Comparison of ENCODE assay signal across 8 cellular contexts in the genomic region with DNA sequence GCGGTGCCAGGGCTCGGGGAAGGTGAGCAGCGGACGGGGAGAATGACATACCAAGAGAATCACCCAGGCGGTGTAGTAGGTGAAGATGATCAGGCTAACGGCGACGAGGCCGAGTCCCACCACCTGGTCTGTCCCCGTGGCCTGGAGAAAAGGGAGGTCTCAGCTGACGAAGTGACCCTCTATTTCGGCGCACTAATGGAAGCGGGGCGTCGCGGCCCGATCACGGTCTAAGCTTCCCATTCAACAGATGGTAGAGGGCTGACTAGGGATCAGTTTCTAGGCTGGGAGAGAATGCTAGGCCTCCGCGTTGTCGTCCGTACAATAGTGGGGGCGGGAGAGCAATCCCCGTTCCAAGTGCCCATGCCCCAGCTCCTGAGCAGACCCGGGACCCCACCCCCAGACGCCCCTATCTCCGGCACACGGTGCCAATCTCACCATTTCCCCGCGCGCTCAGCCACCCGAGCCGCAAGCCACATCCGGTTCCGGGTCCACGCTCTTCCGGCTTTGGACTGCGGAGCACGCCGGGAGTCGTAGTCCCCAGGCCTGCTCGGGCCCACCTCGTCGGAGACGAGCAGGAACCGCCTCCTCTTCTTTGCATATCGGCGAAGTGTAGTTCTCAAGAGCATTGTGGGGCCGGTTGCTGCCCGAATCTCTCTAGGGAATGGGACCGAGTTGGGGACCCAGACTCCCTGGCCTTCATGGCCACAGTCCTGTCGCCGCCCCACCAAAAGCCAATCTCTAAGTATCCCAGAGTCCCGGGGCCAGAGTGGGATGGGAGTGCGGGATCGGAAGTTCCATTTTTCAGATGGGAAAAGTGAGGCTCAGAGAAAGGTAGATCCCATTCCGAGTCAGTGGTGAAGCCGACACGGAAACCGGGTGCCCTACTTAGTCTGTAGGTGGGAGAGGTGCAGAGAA. TPM values are rescaled to one million over a fixed set of nuclear protein-coding genes. Genes with fewer than 3 reads are reported as not detected.
DNase-seq lines count a peak whose midpoint lies in the region; ATAC-seq and TF ChIP-seq lines count a peak whose summit lies in the region.

A gene with protein sequence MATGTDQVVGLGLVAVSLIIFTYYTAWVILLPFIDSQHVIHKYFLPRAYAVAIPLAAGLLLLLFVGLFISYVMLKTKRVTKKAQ (minus strand): TSS at position 472 of the 915 bp plus-strand sequence. CDS start 34 bp downstream, at position 438.

- CTCF ChIA-PET in activated CD4-positive, alpha-beta T cell treated with anti-CD3 and anti-CD28 coated beads, Interleukin-2, amount 10 ng/mL, durations not matched to agents 7 days and 5 days (lab: Charles Lee), result interaction anchor here (1.1 kb wide), 1 partner anchor 17 kb away, joined by 3 read pairs; no protein-coding TSS in a partner anchor

- peaks cover 4% of the 10 kb centered on the region for H3K27me3 Mint-ChIP-seq in activated CD4-positive, alpha-beta T cell treated with anti-CD3 and anti-CD28 coated beads, Interleukin-2, amount 10 ng/mL, durations not matched to agents 7 days and 5 days
- H3K27me3 Mint-ChIP-seq in dendritic cell treated with granulocyte-macrophage colony-stimulating factor and Interleukin-4, amounts not matched to agents 40 ng/mL and 50 ng/mL, for 4 days, result peaks cover 5% of the 10 kb centered on the region

- peak within 1 kb of the TSS; percentile 93 for H3K27ac Mint-ChIP-seq in activated CD4-positive, alpha-beta T cell treated with anti-CD3 and anti-CD28 coated beads, Interleukin-2, amount 10 ng/mL, durations not matched to agents 7 days and 5 days
- peak within 1 kb of the TSS; percentile 87 for H3K27ac Mint-ChIP-seq in dendritic cell treated with granulocyte-macrophage colony-stimulating factor and Interleukin-4, amounts not matched to agents 40 ng/mL and 50 ng/mL, for 4 days

- intact Hi-C loops in dendritic cell treated with granulocyte-macrophage colony-stimulating factor and Interleukin-4, amounts not matched to agents 40 ng/mL and 50 ng/mL, for 4 days (cut with micrococcal nuclease), result no loop called here

- DNase-seq in AG10803 (ENCODE audit: low read depth), result peak; percentile 80
- peak; percentile 53 for DNase-seq in NCI-H524 treated with DMSO at 0.1 percent for 48 hours (lab: John Stamatoyannopoulos, UW)
- peak; percentile 92 for DNase-seq in activated CD4-positive, alpha-beta T cell treated with anti-CD3 and anti-CD28 coated beads, Interleukin-2, amount 10 ng/mL, durations not matched to agents 7 days and 5 days
- peak; percentile 85 for DNase-seq in left lobe of liver (ENCODE audit: low spot score)
- DNase-seq in stimulated activated CD4-positive, alpha-beta T cell treated with anti-CD3 and anti-CD28 coated beads, Interleukin-1b, Interleukin-23, amount 100 ng/mL, for 48 hours, result peak; percentile 88

- POLR2A ChIA-PET in activated CD4-positive, alpha-beta T cell treated with anti-CD3 and anti-CD28 coated beads, Interleukin-2, amount 10 ng/mL, durations not matched to agents 7 days and 5 days (lab: Charles Lee), result no interaction called here

- H3K36me3 Mint-ChIP-seq in activated CD4-positive, alpha-beta T cell treated with anti-CD3 and anti-CD28 coated beads, Interleukin-2, amount 10 ng/mL, durations not matched to agents 7 days and 5 days (ENCODE audit: low read depth), result peaks cover 64% of the 10 kb centered on the region
- peaks cover 50% of the 10 kb centered on the region for H3K36me3 Mint-ChIP-seq in dendritic cell treated with granulocyte-macrophage colony-stimulating factor and Interleukin-4, amounts not matched to agents 40 ng/mL and 50 ng/mL, for 4 days (ENCODE audit: low read depth)

- peaks cover 61% of the 10 kb centered on the region for H3K4me1 Mint-ChIP-seq in activated CD4-positive, alpha-beta T cell treated with anti-CD3 and anti-CD28 coated beads, Interleukin-2, amount 10 ng/mL, durations not matched to agents 7 days and 5 days
- H3K4me1 Mint-ChIP-seq in dendritic cell treated with granulocyte-macrophage colony-stimulating factor and Interleukin-4, amounts not matched to agents 40 ng/mL and 50 ng/mL, for 4 days (ENCODE audit: low read depth), result peaks cover 55% of the 10 kb centered on the region

- no peak for TF ChIP-seq CTCF in AG10803 (conservative IDR thresholded peaks at IDR 0.05; ENCODE audit: low read length)

- peak within 1 kb of the TSS; percentile 93 for H3K4me3 ChIP-seq in AG10803 (ENCODE audit: low read length)

- ATAC-seq in GM19023 (IDR thresholded peaks at IDR 0.05; ENCODE audit: unreplicated experiment) (peak; percentile 94), HG03196 (IDR thresholded peaks at IDR 0.05; ENCODE audit: unreplicated experiment) (peak; percentile 84), left lobe of liver (peak; percentile 89)

- no peaks in the 10 kb centered on the region for H3K9me3 Mint-ChIP-seq in activated CD4-positive, alpha-beta T cell treated with anti-CD3 and anti-CD28 coated beads, Interleukin-2, amount 10 ng/mL, durations not matched to agents 7 days and 5 days
- no peaks in the 10 kb centered on the region for H3K9me3 Mint-ChIP-seq in dendritic cell treated with granulocyte-macrophage colony-stimulating factor and Interleukin-4, amounts not matched to agents 40 ng/mL and 50 ng/mL, for 4 days

- peak within 1 kb of the TSS; percentile 92 for H3K4me3 Mint-ChIP-seq in activated CD4-positive, alpha-beta T cell treated with anti-CD3 and anti-CD28 coated beads, Interleukin-2, amount 10 ng/mL, durations not matched to agents 7 days and 5 days
- H3K4me3 Mint-ChIP-seq in dendritic cell treated with granulocyte-macrophage colony-stimulating factor and Interleukin-4, amounts not matched to agents 40 ng/mL and 50 ng/mL, for 4 days, result peak within 1 kb of the TSS; percentile 99

RNA-seq across cellular contexts. Expression of the gene that starts here (rescaled TPM):
- total RNA-seq in activated CD4-positive, alpha-beta T cell treated with anti-CD3 and anti-CD28 coated beads, Interleukin-2, amount 10 ng/mL, durations not matched to agents 7 days and 5 days, result 10 to 100 TPM; 79.9 to 80.4 TPM
- 12.4 TPM for total RNA-seq in left lobe of liver

Comparison
In these comparisons a context has a peak if more than half of its experiments do, and no peak if none do; other contexts are left out.
1. Peak in every context shown above with its lines: DNase-seq, ATAC-seq and H3K4me3 ChIP-seq.